19 cellular contexts compared by ENCODE assay signal in the genomic region with DNA sequence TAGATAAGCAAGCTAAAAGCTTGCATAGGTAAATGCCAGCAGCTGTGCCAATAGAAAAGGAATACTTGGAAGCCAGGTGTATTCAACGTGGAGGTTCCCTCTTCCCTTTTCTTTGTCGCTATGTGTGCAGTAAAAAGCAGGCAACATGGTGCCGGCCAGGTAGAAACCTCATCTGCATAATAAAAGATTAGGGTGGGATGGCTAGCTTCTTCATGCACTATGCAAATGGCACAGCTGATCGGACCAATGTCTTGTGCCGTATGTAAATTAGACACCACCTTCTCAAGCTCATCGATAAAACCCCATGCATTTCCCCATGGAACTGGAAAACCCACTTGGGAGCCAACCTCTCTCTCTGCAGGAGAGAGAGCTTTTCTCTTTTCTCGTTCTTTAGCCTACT.
"Had no signal": no experiment of that assay in that cellular context is flagged by ENCODE, and none has a peak within 500 bp of the region (broad histone marks: within the 10 kb centered on the region; RNA-seq: fewer than 3 reads in every experiment).

No MANE protein-coding gene starts in this region.

- DNase-seq: activated CD4-positive, alpha-beta T cell treated with anti-CD3 and anti-CD28 coated beads for 4 hours; activated CD8-positive, alpha-beta T cell treated with anti-CD3 and anti-CD28 coated beads for 36 hours; activated gamma-delta T cell; activated T-cell treated with anti-CD3 and anti-CD28 coated beads, Interleukin-2, amount 50 U/mL, for 4 hours; amniotic stem cell; cerebellar nuclear complex; effector CD8-positive, alpha-beta T cell; foreskin fibroblast; glutamatergic neuron; hypothalamus; left colon; lower lobe of right lung; stimulated activated CD4-positive, alpha-beta T cell treated with anti-CD3 and anti-CD28 coated beads, Interleukin-2, amount 100 ng/mL, for 48 hours; stimulated activated naive B cell treated with anti-CD40 and anti-IgM and Interleukin-4, amounts not matched to agents 10 μg/mL and 1 μg/mL and 100 μg/mL, for 72 hours had no signal

- H3K4me3 ChIP-seq: breast epithelium, lower lobe of right lung, right atrium auricular region, tibial nerve, vagina had no signal

- H3K27me3 ChIP-seq: breast epithelium, right atrium auricular region, tibial nerve, vagina had no signal

- ATAC-seq: activated CD8-positive, alpha-beta T cell treated with anti-CD3 and anti-CD28 coated beads for 36 hours; activated naive CD4-positive, alpha-beta T cell treated with anti-CD3 and anti-CD28 coated beads, Interleukin-2, amount 50 U/mL, for 72 hours; activated T-cell treated with anti-CD3 and anti-CD28 coated beads, Interleukin-2, amount 50 U/mL, for 4 hours; left colon; lower lobe of right lung; stimulated activated naive B cell treated with anti-CD40 and anti-IgM and Interleukin-4, amounts not matched to agents 10 μg/mL and 1 μg/mL and 100 μg/mL, for 72 hours had no signal

- H3K9me3 ChIP-seq: breast epithelium, lower lobe of right lung, right atrium auricular region, tibial nerve, vagina had no signal

- H3K36me3 ChIP-seq: breast epithelium, lower lobe of right lung, right atrium auricular region, tibial nerve, vagina had no signal

- H3K27ac ChIP-seq: breast epithelium, lower lobe of right lung, right atrium auricular region, tibial nerve, vagina had no signal

- H3K4me1 ChIP-seq: breast epithelium, lower lobe of right lung, right atrium auricular region, tibial nerve, vagina had no signal
